ENCODE assay signal across 25 cellular contexts in genomic region chr20:48906221-48906877, GRCh38.
"Had no signal": no experiment of that assay in that cellular context is flagged by ENCODE, and none has a peak within 500 bp of the region (broad histone marks: within the 10 kb centered on the region; RNA-seq: fewer than 3 reads in every experiment).

No MANE protein-coding gene starts in this region.

- H3K9me3 ChIP-seq: body of pancreas, sigmoid colon, testis, uterus had no signal

- H2AFZ ChIP-seq: parathyroid adenoma had no signal

- H3K4me1 ChIP-seq: parathyroid adenoma, testis, uterus had no signal

- H3K27ac ChIP-seq: body of pancreas, cardiac muscle cell, heart right ventricle, parathyroid adenoma, sigmoid colon, testis, uterus, VCaP had no signal

- H3K27me3 ChIP-seq: sigmoid colon, testis, uterus had no signal

- FAIRE-seq: endometrium had no signal

- ATAC-seq: activated CD8-positive, alpha-beta T cell treated with anti-CD3 and anti-CD28 coated beads, Interleukin-2, amount 10 ng/mL, durations not matched to agents 7 days and 5 days; body of pancreas; left cardiac atrium had no signal

- H3K4me2 ChIP-seq: smooth muscle cell had no signal

- H3K4me3 ChIP-seq: body of pancreas, cardiac muscle cell, heart right ventricle, sigmoid colon, smooth muscle cell, testis, uterus had no signal

- H3K79me2 ChIP-seq: parathyroid adenoma had no signal

- H3K36me3 ChIP-seq: cardiac muscle cell, heart right ventricle, sigmoid colon, uterus had no signal

- DNase-seq: activated CD4-positive, alpha-beta T cell treated with anti-CD3 and anti-CD28 coated beads, Interleukin-2, amount 10 ng/mL, durations not matched to agents 7 days and 5 days; activated CD4-positive, CD25-positive, alpha-beta regulatory T cell treated with anti-CD3 and anti-CD28 coated beads, Interleukin-2, amount 50 U/mL, for 72 hours; activated CD8-positive, alpha-beta T cell treated with anti-CD3 and anti-CD28 coated beads, Interleukin-2, amount 10 ng/mL, durations not matched to agents 7 days and 5 days; activated gamma-delta T cell treated with Interleukin-2 at 50 U/mL for 16 hours; anterior cingulate cortex; body of pancreas; cortex of kidney; effector CD4-positive, alpha-beta T cell; heart right ventricle; islet precursor cell; left cardiac atrium; sigmoid colon; stimulated activated CD4-positive, alpha-beta T cell treated with anti-CD3 and anti-CD28 coated beads, Interleukin-15, amount 100 ng/mL, for 24 hours; stimulated activated naive CD4-positive, alpha-beta T cell; testis; trophoblast cell; uterus had no signal

- H3K9me3 Mint-ChIP-seq: activated naive CD4-positive, alpha-beta T cell treated with anti-CD3 and anti-CD28 coated beads, Interleukin-2, amount 50 U/mL, for 24 hours had no signal

- H3K36me3 Mint-ChIP-seq: activated naive CD4-positive, alpha-beta T cell treated with anti-CD3 and anti-CD28 coated beads, Interleukin-2, amount 50 U/mL, for 24 hours had no signal

- H3K9ac ChIP-seq: parathyroid adenoma had no signal

- H3K4me3 Mint-ChIP-seq: activated CD4-positive, alpha-beta T cell treated with anti-CD3 and anti-CD28 coated beads, Interleukin-2, amount 10 ng/mL, durations not matched to agents 7 days and 5 days; activated CD8-positive, alpha-beta T cell treated with anti-CD3 and anti-CD28 coated beads, Interleukin-2, amount 10 ng/mL, durations not matched to agents 7 days and 5 days; activated naive CD4-positive, alpha-beta T cell treated with anti-CD3 and anti-CD28 coated beads, Interleukin-2, amount 50 U/mL, for 24 hours; activated T-helper 1 cell treated with anti-CD3 and anti-CD28 coated beads, Interleukin-12 subunit alpha, Interleukin-12 subunit beta, Interleukin-2, Interleukin-4 antibody, amounts not matched to agents 30 ng/mL and 10 ng/mL and 1 ng/mL, durations not matched to agents 14 hours and 24 hours and 36 hours; nephron had no signal

- H3K27ac Mint-ChIP-seq: activated CD4-positive, alpha-beta T cell treated with anti-CD3 and anti-CD28 coated beads, Interleukin-2, amount 10 ng/mL, durations not matched to agents 7 days and 5 days; activated CD8-positive, alpha-beta T cell treated with anti-CD3 and anti-CD28 coated beads, Interleukin-2, amount 10 ng/mL, durations not matched to agents 7 days and 5 days; activated naive CD4-positive, alpha-beta T cell treated with anti-CD3 and anti-CD28 coated beads, Interleukin-2, amount 50 U/mL, for 24 hours; activated T-helper 1 cell treated with anti-CD3 and anti-CD28 coated beads, Interleukin-12 subunit alpha, Interleukin-12 subunit beta, Interleukin-2, Interleukin-4 antibody, amounts not matched to agents 30 ng/mL and 10 ng/mL and 1 ng/mL, durations not matched to agents 14 hours and 24 hours and 36 hours; nephron had no signal
